ENCODE assay signal across 14 cellular contexts in the genomic region with DNA sequence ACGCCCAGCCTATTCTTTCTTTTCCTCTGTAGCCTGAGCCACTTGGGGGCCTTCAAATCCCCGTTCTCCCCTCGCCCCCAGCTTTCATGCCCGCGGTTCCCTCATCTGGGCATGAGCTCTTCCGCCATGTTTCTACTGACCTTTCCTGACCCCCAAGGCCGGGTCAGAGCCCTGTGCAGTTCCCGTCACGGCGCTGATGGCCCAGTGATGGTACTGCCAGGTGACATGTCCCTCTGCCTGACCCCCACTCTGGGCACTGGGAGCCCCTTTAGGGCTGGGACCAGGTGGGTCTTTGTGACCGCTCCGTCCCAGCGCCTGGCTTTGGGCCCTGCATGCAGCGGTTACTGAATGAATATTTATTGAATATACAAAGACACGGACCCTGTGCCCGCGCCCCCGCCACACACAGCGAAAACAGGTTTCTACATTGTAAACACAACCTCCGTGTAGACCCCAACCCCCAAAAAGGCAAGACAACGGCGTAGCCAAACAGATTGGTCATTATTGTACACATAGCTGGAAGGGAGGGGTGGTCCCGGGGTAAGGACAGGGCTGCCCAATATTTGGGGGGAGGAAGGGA. TPM values are rescaled to one million over a fixed set of nuclear protein-coding genes. Genes with fewer than 3 reads are reported as not detected.
A peak's percentile ranks its signal among the peaks of the same experiment; 100 is the strongest.
DNase-seq lines count a peak whose midpoint lies in the region; ATAC-seq, FAIRE-seq and TF ChIP-seq lines count a peak whose summit lies in the region.
"Had no signal": no experiment of that assay in that cellular context is flagged by ENCODE, and none has a peak within 500 bp of the region (broad histone marks: within the 10 kb centered on the region; RNA-seq: fewer than 3 reads in every experiment).

No MANE protein-coding gene starts in this region.

- FAIRE-seq in GM12878 (lab: Jason Lieb, UNC), result no peak
- FAIRE-seq: endometrium had no signal

- intact Hi-C loops in GM12878 (cut with micrococcal nuclease; ENCODE audit: unreplicated experiment), result no loop called here
- intact Hi-C loops in right lobe of liver (cut with DNase I), result loop anchor here in 1 of 2 donors (10.0 kb wide), 1 partner anchor 135 kb away; no protein-coding TSS in a partner anchor
- intact Hi-C loops in stomach (cut with DNase I; ENCODE audit: low total_unique reads), result loop anchor here (10.0 kb wide), 1 partner anchor 135 kb away; no protein-coding TSS in a partner anchor
- intact Hi-C loops in left cardiac atrium (cut with DNase I), result no loop called here

- peaks cover 12% of the 10 kb centered on the region for H3K4me1 ChIP-seq in GM12878 (ENCODE audit: control insufficient read depth, insufficient read depth, low read length)
- H3K4me1 ChIP-seq in right lobe of liver, result peaks cover 0 to 42% (median 16%) of the 10 kb centered on the region in 4 donors
- H3K4me1 ChIP-seq in stomach, result peaks cover 13 to 40% (median 18%) of the 10 kb centered on the region in 4 donors

- POLR2A ChIA-PET in GM12878 (lab: Charles Lee), result interaction anchor here (0.6 to 2.2 kb wide), 4 partner anchors 8 to 55 kb away, joined by 3 to 11 read pairs (median 8); partner anchors contain the start of genes C3 and GPR108

- no peak overlapping the region for H3K27ac ChIP-seq in GM12878 (ENCODE audit: control insufficient read depth, insufficient read depth)
- peak overlapping the region; percentile 77 to 92 (median 82) for H3K27ac ChIP-seq in right lobe of liver
- peak overlapping the region in 4 of 5 donors; percentile 48 to 77 (median 62) for H3K27ac ChIP-seq in stomach
- H3K27ac ChIP-seq: SK-N-MC had no signal

- TF ChIP-seq CTCF in GM12878 (IDR thresholded peaks at IDR 0.05 in 2 of 3, conservative IDR thresholded peaks at IDR 0.05 in 1 of 3; ENCODE audit: control insufficient read depth in 2 of 3, extremely low read depth in 1 of 3, insufficient read depth in 1 of 3, low read depth in 3 of 3, low read length in 3 of 3) (no peak), right lobe of liver (IDR thresholded peaks at IDR 0.05) (no peak), stomach (IDR thresholded peaks at IDR 0.05) (no peak)

- no peak overlapping the region for H3K9ac ChIP-seq in GM12878 (ENCODE audit: control insufficient read depth, insufficient read depth, low read length)

- H3K36me3 ChIP-seq in GM12878 (ENCODE audit: control insufficient read depth in 2 of 2, insufficient read depth in 2 of 2, low read length in 1 of 2), result no peaks in the 10 kb centered on the region; a peak in 2 of 4 replicates
- H3K36me3 ChIP-seq in right lobe of liver, result no peaks in the 10 kb centered on the region
- H3K36me3 ChIP-seq in stomach, result peaks cover 10 to 45% (median 37%) of the 10 kb centered on the region in 4 donors
- H3K36me3 ChIP-seq: MG63 had no signal

- no peak for ATAC-seq in GM12878
- peak; percentile 34 to 52 (median 42) for ATAC-seq in right lobe of liver
- no peak for ATAC-seq in HG03342 (IDR thresholded peaks at IDR 0.05; ENCODE audit: unreplicated experiment)
- no peak for ATAC-seq in left cardiac atrium

- H3K4me3 ChIP-seq in GM12878 (no peak overlapping the region), right lobe of liver (peak overlapping the region; percentile 22 to 58 (median 58)), stomach (peak overlapping the region; percentile 22 to 40 (median 30))
- H3K4me3 ChIP-seq: MG63, SK-N-MC had no signal

- WGBS in GM12878 (ENCODE audit: insufficient coverage, insufficient replicate concordance, low lambda C conversion rate, missing lambda C conversion rate), result 95% methylated on average over 22 of the region's 23 CpGs
- 21% methylated on average over 13 of the region's 23 CpGs for WGBS in right lobe of liver (ENCODE audit: insufficient coverage, low coverage, low lambda C conversion rate, missing lambda C conversion rate)
- WGBS in stomach, 5 donors, result 70 to 85% (median 73%) methylated on average over 23 of the region's 23 CpGs

- RAD21 ChIA-PET in GM12878 (lab: Charles Lee; ENCODE audit: unreplicated experiment), result interaction anchor here (1.7 kb wide), 1 partner anchor 75 kb away, joined by 5 read pairs; no protein-coding TSS in a partner anchor

- TF ChIP-seq POLR2A in GM12878 (IDR thresholded peaks at IDR 0.05; ENCODE audit: low read depth, low read length) (no peak), right lobe of liver (IDR thresholded peaks at IDR 0.05) (no peak), stomach (IDR thresholded peaks at IDR 0.05) (no peak)

- BruUV-seq in GM12878 (replicated peaks; lab: Mats Ljungman, UMichigan), result no TSS peak

- H3K9me3 ChIP-seq in GM12878 (replicated peaks; ENCODE audit: control insufficient read depth, insufficient read depth, low read length), result no peaks in the 10 kb centered on the region
- H3K9me3 ChIP-seq in right lobe of liver, result no peaks in the 10 kb centered on the region
- H3K9me3 ChIP-seq in stomach, result no peaks in the 10 kb centered on the region
- H3K9me3 ChIP-seq: MG63 had no signal

- SMC1A ChIA-PET in GM12878 (lab: Charles Lee; ENCODE audit: uncharacterized antibody, unreplicated experiment), result interaction anchor here (1.0 to 2.0 kb wide), 6 partner anchors 8 to 98 kb away, joined by 3 to 9 read pairs (median 4); partner anchors contain the start of gene GPR108

- H4K20me1 ChIP-seq in GM12878 (ENCODE audit: control insufficient read depth, insufficient read depth), result no peaks in the 10 kb centered on the region

- no peak for DNase-seq in GM12878 (ENCODE audit: low read depth, low spot score)
- DNase-seq in right lobe of liver, result peak; percentile 76 to 84 (median 78)
- no peak for DNase-seq in stomach
- no peak for DNase-seq in left cardiac atrium
- no peak for DNase-seq in HuH-7 (ENCODE audit: low spot score)
- DNase-seq: foreskin melanocyte, MG63, NCI-H1930, NCI-H524 treated with DMSO at 0.1 percent for 48 hours had no signal

- no peaks in the 10 kb centered on the region for H3K79me2 ChIP-seq in GM12878 (ENCODE audit: control insufficient read depth, insufficient read depth, low read length)

- TF ChIP-seq EP300 in GM12878 (IDR thresholded peaks at IDR 0.05; ENCODE audit: borderline replicate concordance in 1 of 2, control insufficient read depth in 1 of 2, low read depth in 2 of 2, low read length in 2 of 2) (no peak), stomach (IDR thresholded peaks at IDR 0.05) (no peak)

- CTCF ChIA-PET in GM12878 (lab: Yijun Ruan, JAX), result interaction anchor here (1.0 to 2.9 kb wide), 2 partner anchors 8 to 96 kb away, joined by 4 to 14 read pairs; partner anchors contain the start of gene GPR108

- TF ChIP-seq RAD21 in GM12878 (IDR thresholded peaks at IDR 0.05; ENCODE audit: insufficient read depth, low read depth, low read length), result no peak

- no peak overlapping the region for H2AFZ ChIP-seq in GM12878 (ENCODE audit: control insufficient read depth, low read depth, low read length)

- H3K4me2 ChIP-seq in GM12878 (ENCODE audit: control insufficient read depth, insufficient read depth), result no peak overlapping the region

- no peaks in the 10 kb centered on the region for H3K27me3 ChIP-seq in GM12878 (replicated peaks in 1 of 2; ENCODE audit: control insufficient read depth in 2 of 2, insufficient read depth in 2 of 2, low read length in 1 of 2)
- no peaks in the 10 kb centered on the region for H3K27me3 ChIP-seq in right lobe of liver
- H3K27me3 ChIP-seq in stomach, result no peaks in the 10 kb centered on the region
- H3K27me3 ChIP-seq: MG63 had no signal

- in situ Hi-C loops in GM12878 (cut with MboI), result no loop called here

RNA-seq across cellular contexts. Expression of gene GPR108, which starts 7.7 kb away (rescaled TPM):
- 37.2 and 42.9 TPM in 2 replicates for total RNA-seq in GM12878 (2013; cell fraction: nucleolus; rRNA removed)
- total RNA-seq in GM12878 (2014; rRNA removed), result 63.1 and 67.7 TPM in 2 replicates
- total RNA-seq in GM12878 (2014; rRNA removed; fragmentation: Illumina TruSeq; extraction: Trizol), result 42.7 and 43.8 TPM in 2 replicates
- 64.7 and 71.0 TPM in 2 replicates for total RNA-seq in GM12878 (2021)
- polyA plus RNA-seq in GM12878 (2011; ENCODE audit: low read depth), result 17.1 TPM
- polyA plus RNA-seq in GM12878 (2011; rRNA removed), result 33.6 and 56.2 TPM in 2 replicates
- 81.3 and 87.6 TPM in 2 replicates for polyA plus RNA-seq in GM12878 (2011; cell fraction: cytosol; rRNA removed)
- polyA plus RNA-seq in GM12878 (2011; cell fraction: nucleus; rRNA removed), result 178 and 218 TPM in 2 replicates
- polyA plus RNA-seq in GM12878 (2012), result 53.1 and 59.7 TPM in 2 replicates
- 28.9 and 56.1 TPM in 2 replicates for polyA plus RNA-seq in GM12878 (2014; fragmentation: Illumina TruSeq; extraction: Trizol)
- polyA plus RNA-seq in GM12878 (2014; fragmentation: Nextera tagmentation; extraction: Ambion mirVana), result 10 to 100 TPM in 1 of 2 experiments, 1 to 10 TPM in 1; 4.4 to 17.6 TPM
- 81.1 and 87.2 TPM in 2 replicates for polyA plus RNA-seq in GM12878 (2014; rRNA removed)
- polyA plus RNA-seq in GM12878 (2016; fragmentation: Nextera tagmentation; extraction: Ambion mirVana), result 10 to 100 TPM; 57.9 to 63.1 TPM
- polyA minus RNA-seq in GM12878 (2011; rRNA and poly(A)+ RNA removed), result 74.5 TPM in 2 replicates
- 17.3 and 27.0 TPM in 2 replicates for polyA minus RNA-seq in GM12878 (2011; cell fraction: cytosol; rRNA and poly(A)+ RNA removed)
- 32.6 and 40.9 TPM in 2 replicates for polyA minus RNA-seq in GM12878 (2011; cell fraction: nucleus; rRNA and poly(A)+ RNA removed)
- total RNA-seq in right lobe of liver, result 10 to 100 TPM; 22.3 to 53.0 (median 41.3) TPM
- total RNA-seq in stomach, result 10 to 100 TPM; 28.1 to 78.6 (median 54.2) TPM
- 100 to 1,000 TPM in 1 of 3 donors, 10 to 100 TPM in 2; 59.9 to 132 (median 64.4) TPM for polyA plus RNA-seq in stomach
- 10 to 100 TPM; 25.7 to 35.4 TPM for total RNA-seq in left cardiac atrium

RNA-seq across cellular contexts. Expression of gene C3, which starts 9.2 kb away (rescaled TPM):
- total RNA-seq in GM12878 (2013; cell fraction: nucleolus; rRNA removed), result 3.1 and 4.3 TPM in 2 replicates
- total RNA-seq in GM12878 (2014; rRNA removed) (0.28 and 1.6 TPM in 2 replicates), GM12878 (2014; rRNA removed; fragmentation: Illumina TruSeq; extraction: Trizol) (0.54 and 1.1 TPM in 2 replicates), GM12878 (2021) (5.9 and 6.7 TPM in 2 replicates), right lobe of liver (over 10,000 TPM; 10,569 to 17,502 (median 15,749) TPM), stomach (1,000 to 10,000 TPM in 1 of 5 donors, 100 to 1,000 TPM in 2, 10 to 100 TPM in 2; 35.3 to 1,672 (median 430) TPM), left cardiac atrium (1,000 to 10,000 TPM in 1 of 2 donors, 100 to 1,000 TPM in 1; 373 to 1,073 TPM)
- polyA plus RNA-seq in GM12878 (2011; ENCODE audit: low read depth), result not detected
- polyA plus RNA-seq in GM12878 (2011; rRNA removed) (1.1 and 1.9 TPM in 2 replicates), GM12878 (2014; fragmentation: Illumina TruSeq; extraction: Trizol) (0.79 and 3.0 TPM in 2 replicates), GM12878 (2014; fragmentation: Nextera tagmentation; extraction: Ambion mirVana) (1 to 10 TPM in 1 of 2 experiments, under 1 TPM in 1; 0.64 to 2.7 TPM), GM12878 (2014; rRNA removed) (0.95 and 2.2 TPM in 2 replicates), GM12878 (2016; fragmentation: Nextera tagmentation; extraction: Ambion mirVana) (under 1 TPM; 0.20 to 0.25 TPM), stomach (100 to 1,000 TPM in 1 of 3 donors, 10 to 100 TPM in 2; 22.8 to 367 (median 75.0) TPM)
- polyA plus RNA-seq in GM12878 (2011; cell fraction: cytosol; rRNA removed), result 1.5 and 1.9 TPM in 2 replicates
- polyA plus RNA-seq in GM12878 (2011; cell fraction: nucleus; rRNA removed), result 1.9 and 2.6 TPM in 2 replicates
- 0.30 and 0.48 TPM in 2 replicates for polyA plus RNA-seq in GM12878 (2012)
- 2.0 and 2.3 TPM in 2 replicates for polyA minus RNA-seq in GM12878 (2011; rRNA and poly(A)+ RNA removed)
- polyA minus RNA-seq in GM12878 (2011; cell fraction: cytosol; rRNA and poly(A)+ RNA removed), result 48.6 and 52.2 TPM in 2 replicates
- 4.1 and 16.8 TPM in 2 replicates for polyA minus RNA-seq in GM12878 (2011; cell fraction: nucleus; rRNA and poly(A)+ RNA removed)

RNA-seq across cellular contexts. Expression of gene TRIP10, which starts 9.8 kb away (rescaled TPM):
- 35.0 and 37.1 TPM in 2 replicates for total RNA-seq in GM12878 (2013; cell fraction: nucleolus; rRNA removed)
- 34.6 and 39.5 TPM in 2 replicates for total RNA-seq in GM12878 (2014; rRNA removed)
- total RNA-seq in GM12878 (2014; rRNA removed; fragmentation: Illumina TruSeq; extraction: Trizol), result 28.1 and 28.5 TPM in 2 replicates
- 48.6 and 52.7 TPM in 2 replicates for total RNA-seq in GM12878 (2021)
- polyA plus RNA-seq in GM12878 (2011; ENCODE audit: low read depth), result 18.9 TPM
- 30.1 and 44.0 TPM in 2 replicates for polyA plus RNA-seq in GM12878 (2011; rRNA removed)
- polyA plus RNA-seq in GM12878 (2011; cell fraction: cytosol; rRNA removed), result 35.9 and 44.6 TPM in 2 replicates
- polyA plus RNA-seq in GM12878 (2011; cell fraction: nucleus; rRNA removed), result 86.8 and 103 TPM in 2 replicates
- polyA plus RNA-seq in GM12878 (2012), result 42.0 and 53.2 TPM in 2 replicates
- polyA plus RNA-seq in GM12878 (2014; fragmentation: Illumina TruSeq; extraction: Trizol), result 34.7 and 38.5 TPM in 2 replicates
- 1 to 10 TPM in 1 of 2 experiments, under 1 TPM in 1; 0.79 to 2.2 TPM for polyA plus RNA-seq in GM12878 (2014; fragmentation: Nextera tagmentation; extraction: Ambion mirVana)
- polyA plus RNA-seq in GM12878 (2014; rRNA removed), result 54.5 and 56.3 TPM in 2 replicates
- 10 to 100 TPM; 26.6 to 30.4 TPM for polyA plus RNA-seq in GM12878 (2016; fragmentation: Nextera tagmentation; extraction: Ambion mirVana)
- 18.0 and 29.1 TPM in 2 replicates for polyA minus RNA-seq in GM12878 (2011; rRNA and poly(A)+ RNA removed)
- polyA minus RNA-seq in GM12878 (2011; cell fraction: cytosol; rRNA and poly(A)+ RNA removed), result 17.6 and 19.0 TPM in 2 replicates
- 16.3 and 21.9 TPM in 2 replicates for polyA minus RNA-seq in GM12878 (2011; cell fraction: nucleus; rRNA and poly(A)+ RNA removed)
- 10 to 100 TPM in 2 of 6 experiments, 1 to 10 TPM in 4; 7.5 to 14.9 (median 9.3) TPM for total RNA-seq in right lobe of liver
- total RNA-seq in stomach, result 10 to 100 TPM; 30.1 to 91.5 (median 86.9) TPM
- 100 to 1,000 TPM in 1 of 3 donors, 10 to 100 TPM in 2; 44.9 to 111 (median 46.8) TPM for polyA plus RNA-seq in stomach
- 10 to 100 TPM; 67.5 to 74.0 TPM for total RNA-seq in left cardiac atrium

RNA-seq across cellular contexts. Expression of gene SH2D3A, which starts 37.6 kb away (rescaled TPM):
- total RNA-seq in GM12878 (2013; cell fraction: nucleolus; rRNA removed), result 22.3 and 28.0 TPM in 2 replicates
- total RNA-seq in GM12878 (2014; rRNA removed) (16.8 and 20.6 TPM in 2 replicates), GM12878 (2014; rRNA removed; fragmentation: Illumina TruSeq; extraction: Trizol) (6.0 and 8.7 TPM in 2 replicates), GM12878 (2021) (18.8 and 20.6 TPM in 2 replicates), right lobe of liver (1 to 10 TPM in 4 of 6 experiments, under 1 TPM in 2; 0.72 to 2.3 (median 1.3) TPM), stomach (10 to 100 TPM in 4 of 5 donors, 1 to 10 TPM in 1; 8.8 to 71.3 (median 43.0) TPM), left cardiac atrium (under 1 TPM; 0.47 to 0.65 TPM)
- 3.4 TPM for polyA plus RNA-seq in GM12878 (2011; ENCODE audit: low read depth)
- polyA plus RNA-seq in GM12878 (2011; rRNA removed) (4.9 and 6.6 TPM in 2 replicates), GM12878 (2014; fragmentation: Illumina TruSeq; extraction: Trizol) (3.4 and 7.7 TPM in 2 replicates), GM12878 (2014; fragmentation: Nextera tagmentation; extraction: Ambion mirVana) (1 to 10 TPM in 1 of 2 experiments, under 1 TPM in 1; 0.77 to 1.4 TPM), GM12878 (2014; rRNA removed) (24.4 and 24.7 TPM in 2 replicates), GM12878 (2016; fragmentation: Nextera tagmentation; extraction: Ambion mirVana) (10 to 100 TPM; 10.3 to 12.9 TPM), stomach (10 to 100 TPM; 19.9 to 23.6 (median 20.2) TPM)
- polyA plus RNA-seq in GM12878 (2011; cell fraction: cytosol; rRNA removed), result 9.7 and 13.5 TPM in 2 replicates
- 23.6 and 26.4 TPM in 2 replicates for polyA plus RNA-seq in GM12878 (2011; cell fraction: nucleus; rRNA removed)
- 9.2 and 9.4 TPM in 2 replicates for polyA plus RNA-seq in GM12878 (2012)
- 5.2 and 14.0 TPM in 2 replicates for polyA minus RNA-seq in GM12878 (2011; rRNA and poly(A)+ RNA removed)
- polyA minus RNA-seq in GM12878 (2011; cell fraction: cytosol; rRNA and poly(A)+ RNA removed), result 2.8 and 4.4 TPM in 2 replicates
- 12.5 and 12.8 TPM in 2 replicates for polyA minus RNA-seq in GM12878 (2011; cell fraction: nucleus; rRNA and poly(A)+ RNA removed)
- total RNA-seq: osteocyte had no signal

RNA-seq across cellular contexts. Expression of gene VAV1, which starts 42.8 kb away (rescaled TPM):
- 110 and 115 TPM in 2 replicates for total RNA-seq in GM12878 (2013; cell fraction: nucleolus; rRNA removed)
- total RNA-seq in GM12878 (2014; rRNA removed), result 46.4 and 50.7 TPM in 2 replicates
- 39.9 and 44.5 TPM in 2 replicates for total RNA-seq in GM12878 (2014; rRNA removed; fragmentation: Illumina TruSeq; extraction: Trizol)
- total RNA-seq in GM12878 (2021), result 65.4 and 76.8 TPM in 2 replicates
- 25.3 TPM for polyA plus RNA-seq in GM12878 (2011; ENCODE audit: low read depth)
- 21.9 and 36.9 TPM in 2 replicates for polyA plus RNA-seq in GM12878 (2011; rRNA removed)
- 34.2 and 36.5 TPM in 2 replicates for polyA plus RNA-seq in GM12878 (2011; cell fraction: cytosol; rRNA removed)
- polyA plus RNA-seq in GM12878 (2011; cell fraction: nucleus; rRNA removed), result 72.6 and 89.0 TPM in 2 replicates
- 40.7 and 41.8 TPM in 2 replicates for polyA plus RNA-seq in GM12878 (2012)
- 31.2 and 47.2 TPM in 2 replicates for polyA plus RNA-seq in GM12878 (2014; fragmentation: Illumina TruSeq; extraction: Trizol)
- 1 to 10 TPM; 1.6 to 4.3 TPM for polyA plus RNA-seq in GM12878 (2014; fragmentation: Nextera tagmentation; extraction: Ambion mirVana)
- 48.5 and 52.7 TPM in 2 replicates for polyA plus RNA-seq in GM12878 (2014; rRNA removed)
- polyA plus RNA-seq in GM12878 (2016; fragmentation: Nextera tagmentation; extraction: Ambion mirVana), result 10 to 100 TPM; 15.0 to 15.9 TPM
- 51.5 and 71.1 TPM in 2 replicates for polyA minus RNA-seq in GM12878 (2011; rRNA and poly(A)+ RNA removed)
- 14.2 and 18.7 TPM in 2 replicates for polyA minus RNA-seq in GM12878 (2011; cell fraction: cytosol; rRNA and poly(A)+ RNA removed)
- polyA minus RNA-seq in GM12878 (2011; cell fraction: nucleus; rRNA and poly(A)+ RNA removed), result 61.3 and 87.1 TPM in 2 replicates
- total RNA-seq in right lobe of liver, result 1 to 10 TPM; 1.1 to 7.9 (median 3.1) TPM
- total RNA-seq in stomach, result 100 to 1,000 TPM in 1 of 5 donors, 1 to 10 TPM in 4; 2.2 to 130 (median 4.4) TPM
- 1 to 10 TPM; 1.7 to 3.7 (median 3.6) TPM for polyA plus RNA-seq in stomach
- total RNA-seq in left cardiac atrium, result 1 to 10 TPM; 3.9 to 7.4 TPM
- total RNA-seq: osteocyte had no signal
- polyA plus RNA-seq: BJ had no signal

Comparison
In these comparisons a context has a peak if more than half of its experiments do, and no peak if none do; other contexts are left out.
1. ATAC-seq: peak in right lobe of liver (4 of 4); none in GM12878 (single experiment), HG03342 (single experiment) and left cardiac atrium (0 of 2).
2. DNase-seq: peak in right lobe of liver (3 of 3); none in GM12878 (single experiment), stomach (single experiment), left cardiac atrium (single experiment) and HuH-7 (single experiment).
3. RNA of gene C3, which starts 9.2 kb away (total RNA-seq): 10,569 to 17,502 TPM in right lobe of liver; 373 to 1,073 TPM in left cardiac atrium, 35.3 to 1,672 TPM in stomach and 0.28 to 6.7 TPM in GM12878; every median in the first group is over 4 times any median in the second.